Comparison of ENCODE assay signal across 8 cellular contexts in genomic region chr5:97162045-97162444, GRCh38. TPM values are rescaled to one million over a fixed set of nuclear protein-coding genes. Genes with fewer than 3 reads are reported as not detected.
A peak's percentile ranks its signal among the peaks of the same experiment; 100 is the strongest.
DNase-seq lines count a peak whose midpoint lies in the region; ATAC-seq, FAIRE-seq and TF ChIP-seq lines count a peak whose summit lies in the region.

No MANE protein-coding gene starts in this region.

- CTCF ChIA-PET in AG04449 (lab: Yijun Ruan, JAX), result interaction anchor here (0.6 to 12.3 kb wide), 46 partner anchors 9 to 817 kb away, joined by 3 to 194 read pairs (median 5); partner anchors contain the start of genes ERAP1, LIX1 and LNPEP

- H3K9me3 ChIP-seq in gastrocnemius medialis, result no peaks in the 10 kb centered on the region

- TF ChIP-seq CTCF in AG04449 (IDR thresholded peaks at IDR 0.05; ENCODE audit: insufficient read depth, low read length, missing control alignments) (peak; percentile 72), GM12873 (IDR thresholded peaks at IDR 0.05; ENCODE audit: insufficient read depth, low read depth, low read length, missing control alignments) (peak; percentile 86), astrocyte of the cerebellum (IDR thresholded peaks at IDR 0.05; ENCODE audit: low read depth, low read length, missing control alignments) (peak; percentile 87), gastrocnemius medialis (IDR thresholded peaks at IDR 0.05 in 4 of 5, conservative IDR thresholded peaks at IDR 0.05 in 1 of 5) (peak; percentile 75 to 89 (median 81))

- peak; percentile 16 for DNase-seq in AG04449 (ENCODE audit: low read depth, low spot score)
- peak; percentile 68 for DNase-seq in LoVo (ENCODE audit: low spot score)
- DNase-seq in RCC 7860 (ENCODE audit: low spot score), result peak; percentile 4
- DNase-seq in astrocyte of the cerebellum (ENCODE audit: low read depth), result peak; percentile 81
- peak; percentile 10 for DNase-seq in hepatic stellate cell (ENCODE audit: low spot score)
- peak; percentile 10 to 36 for DNase-seq in gastrocnemius medialis

- intact Hi-C loops in gastrocnemius medialis (cut with DNase I; ENCODE audit: low total_unique reads), result loop anchor here (1.0 to 10.0 kb wide), 8 partner anchors 120 to 817 kb away; no protein-coding TSS in a partner anchor

- ATAC-seq in gastrocnemius medialis (peak; percentile 66 to 86), HG03045 (IDR thresholded peaks at IDR 0.05; ENCODE audit: unreplicated experiment) (no peak)

- H3K4me1 ChIP-seq in gastrocnemius medialis, result no peaks in the 10 kb centered on the region

- no peak for FAIRE-seq in RCC 7860 (lab: Jason Lieb, UNC)

- no peaks in the 10 kb centered on the region for H3K27me3 ChIP-seq in gastrocnemius medialis

- H3K4me3 ChIP-seq in AG04449 (ENCODE audit: low read depth, low read length) (no peak overlapping the region), astrocyte of the cerebellum (ENCODE audit: low read depth, low read length) (no peak overlapping the region), gastrocnemius medialis (no peak overlapping the region)

- no peak for TF ChIP-seq POLR2A in gastrocnemius medialis (IDR thresholded peaks at IDR 0.05)

- POLR2A ChIA-PET in AG04449 (lab: Yijun Ruan, JAX), result no interaction called here

- in situ Hi-C loops in astrocyte of the cerebellum (cut with HindIII; ENCODE audit: low sequenced_read_pairs), result loop anchor here (25.0 kb wide), 1 partner anchor 275 kb away; the partner anchor contains the start of gene ERAP2
- in situ Hi-C loops in gastrocnemius medialis (cut with MboI; ENCODE audit: low sequenced_read_pairs in 4 of 4), result loop anchor here (5.0 to 25.0 kb wide), 10 partner anchors 157 to 550 kb away; partner anchors contain the start of gene ERAP2 (in 1 of the 4)

- peaks cover 0 to 57% of the 10 kb centered on the region in 2 donors for H3K36me3 ChIP-seq in gastrocnemius medialis

- no peak overlapping the region for H3K27ac ChIP-seq in gastrocnemius medialis

RNA-seq across cellular contexts. Expression of gene LIX1, which starts 19.6 kb away (rescaled TPM):
- not detected for total RNA-seq in gastrocnemius medialis

RNA-seq across cellular contexts. Expression of gene RIOK2, which starts 21.0 kb away (rescaled TPM):
- 10 to 100 TPM in 3 of 4 donors, 1 to 10 TPM in 1; 9.8 to 34.4 (median 17.3) TPM for total RNA-seq in gastrocnemius medialis

Comparison
In these comparisons a context has a peak if more than half of its experiments do, and no peak if none do; other contexts are left out.
1. DNase-seq: peak in every context shown above with its lines; median percentile 81 in astrocyte of the cerebellum; 68 in LoVo; 23 in gastrocnemius medialis; 16 in AG04449; 10 in hepatic stellate cell; 4 in RCC 7860.